ENCODE assay signal across 8 cellular contexts in genomic region chr12:28872654-28873268, GRCh38.
DNase-seq lines count a peak whose midpoint lies in the region; ATAC-seq and TF ChIP-seq lines count a peak whose summit lies in the region.

No MANE protein-coding gene starts in this region.

- no peak overlapping the region for H3K4me3 Mint-ChIP-seq in activated T-helper 2 cell treated with anti-CD3 and anti-CD28 coated beads, Interferon-gamma antibody, Interleukin-2, Interleukin-4, amounts not matched to agents 10 μg/mL and 5 μg/mL and 100 μg/mL, durations not matched to agents 14 hours and 24 hours and 36 hours (ENCODE audit: low read depth)

- no peak for TF ChIP-seq POLR2A in right lobe of liver (IDR thresholded peaks at IDR 0.05)

- H3K27me3 Mint-ChIP-seq in activated T-helper 2 cell treated with anti-CD3 and anti-CD28 coated beads, Interferon-gamma antibody, Interleukin-2, Interleukin-4, amounts not matched to agents 10 μg/mL and 5 μg/mL and 100 μg/mL, durations not matched to agents 14 hours and 24 hours and 36 hours (ENCODE audit: low read depth) = no peaks in the 10 kb centered on the region

- in situ Hi-C loops in GM13976 (cut with MboI; ENCODE audit: low sequenced_read_pairs, unreplicated experiment) = no loop called here

- H3K9me3 ChIP-seq in NT2/D1 (ENCODE audit: insufficient read depth, low read length) = no peaks in the 10 kb centered on the region
- H3K9me3 ChIP-seq in colonic mucosa = no peaks in the 10 kb centered on the region
- H3K9me3 ChIP-seq in right lobe of liver = no peaks in the 10 kb centered on the region

- DNase-seq in AG09309 (ENCODE audit: low read depth) (no peak), GM13976 (ENCODE audit: low spot score) (peak; percentile 33), HS-27A (ENCODE audit: low read depth) (peak; percentile 58), NT2/D1 (ENCODE audit: low read depth, low spot score) (peak; percentile 90), colonic mucosa (peak; percentile 42), right lobe of liver (peak in 2 of 3 donors; percentile 16 to 53)
- DNase-seq in activated T-helper 2 cell treated with anti-CD3 and anti-CD28 coated beads, Interferon-gamma antibody, Interleukin-2, Interleukin-4, amounts not matched to agents 10 μg/mL and 5 μg/mL and 100 μg/mL, durations not matched to agents 14 hours and 24 hours and 36 hours (ENCODE audit: low spot score) = no peak

- H3K4me1 ChIP-seq in NT2/D1 (ENCODE audit: insufficient read depth, insufficient read length) = no peaks in the 10 kb centered on the region
- no peaks in the 10 kb centered on the region for H3K4me1 ChIP-seq in colonic mucosa
- H3K4me1 ChIP-seq in right lobe of liver = no peaks in the 10 kb centered on the region

- no peak overlapping the region for H3K4me3 ChIP-seq in AG09309 (ENCODE audit: control insufficient read depth, low read depth, low read length)
- no peak overlapping the region for H3K4me3 ChIP-seq in NT2/D1 (ENCODE audit: insufficient read length, low read depth)
- H3K4me3 ChIP-seq in colonic mucosa = no peak overlapping the region
- H3K4me3 ChIP-seq in right lobe of liver = no peak overlapping the region

- H3K27ac ChIP-seq in colonic mucosa (no peak overlapping the region), right lobe of liver (no peak overlapping the region)

- H3K36me3 ChIP-seq in NT2/D1 (ENCODE audit: insufficient read depth, insufficient read length, low read length) = no peaks in the 10 kb centered on the region
- no peaks in the 10 kb centered on the region for H3K36me3 ChIP-seq in colonic mucosa
- no peaks in the 10 kb centered on the region for H3K36me3 ChIP-seq in right lobe of liver

- TF ChIP-seq CTCF in AG09309 (IDR thresholded peaks at IDR 0.05; ENCODE audit: control insufficient read depth, insufficient read depth, low read depth, low read length, missing control alignments) = peak; percentile 87
- peak; percentile 66 for TF ChIP-seq CTCF in GM13976 (IDR thresholded peaks at IDR 0.05; ENCODE audit: borderline replicate concordance, control extremely low read depth, extremely low read depth, insufficient read depth, missing control alignments)
- peak; percentile 45 for TF ChIP-seq CTCF in colonic mucosa (IDR thresholded peaks at IDR 0.05)
- peak; percentile 52 to 68 (median 60) for TF ChIP-seq CTCF in right lobe of liver (IDR thresholded peaks at IDR 0.05)

- WGBS in right lobe of liver (ENCODE audit: insufficient coverage, low coverage, low lambda C conversion rate, missing lambda C conversion rate) = 26% methylated on average over 5 of the region's 7 CpGs

- H3K4me1 Mint-ChIP-seq in activated T-helper 2 cell treated with anti-CD3 and anti-CD28 coated beads, Interferon-gamma antibody, Interleukin-2, Interleukin-4, amounts not matched to agents 10 μg/mL and 5 μg/mL and 100 μg/mL, durations not matched to agents 14 hours and 24 hours and 36 hours (ENCODE audit: low read depth) = no peaks in the 10 kb centered on the region

- H3K9ac ChIP-seq in NT2/D1 (ENCODE audit: insufficient read length, low read depth) = no peak overlapping the region
- no peak overlapping the region for H3K9ac ChIP-seq in colonic mucosa (ENCODE audit: low read depth in 2 of 2, low read length in 2 of 2)

- H3K9me3 Mint-ChIP-seq in activated T-helper 2 cell treated with anti-CD3 and anti-CD28 coated beads, Interferon-gamma antibody, Interleukin-2, Interleukin-4, amounts not matched to agents 10 μg/mL and 5 μg/mL and 100 μg/mL, durations not matched to agents 14 hours and 24 hours and 36 hours = no peaks in the 10 kb centered on the region

- ATAC-seq in right lobe of liver = peak; percentile 71 to 77 (median 73)
- ATAC-seq in GM21447 (IDR thresholded peaks at IDR 0.05; ENCODE audit: unreplicated experiment) = no peak

- H3K36me3 Mint-ChIP-seq in activated T-helper 2 cell treated with anti-CD3 and anti-CD28 coated beads, Interferon-gamma antibody, Interleukin-2, Interleukin-4, amounts not matched to agents 10 μg/mL and 5 μg/mL and 100 μg/mL, durations not matched to agents 14 hours and 24 hours and 36 hours (ENCODE audit: low read depth) = no peaks in the 10 kb centered on the region

- intact Hi-C loops in colonic mucosa (cut with DNase I) = no loop called here
- intact Hi-C loops in right lobe of liver (cut with DNase I) = no loop called here
- intact Hi-C loops in activated T-helper 2 cell treated with anti-CD3 and anti-CD28 coated beads, Interferon-gamma antibody, Interleukin-2, Interleukin-4, amounts not matched to agents 10 μg/mL and 5 μg/mL and 100 μg/mL, durations not matched to agents 14 hours and 24 hours and 36 hours (cut with micrococcal nuclease) = loop anchor here (10.0 kb wide), 2 partner anchors 908 to 1138 kb away; no protein-coding TSS in a partner anchor

- H3K27me3 ChIP-seq in NT2/D1 (ENCODE audit: insufficient read depth, insufficient read length) (no peaks in the 10 kb centered on the region), colonic mucosa (no peaks in the 10 kb centered on the region), right lobe of liver (no peaks in the 10 kb centered on the region)

- no peak overlapping the region for H3K27ac Mint-ChIP-seq in activated T-helper 2 cell treated with anti-CD3 and anti-CD28 coated beads, Interferon-gamma antibody, Interleukin-2, Interleukin-4, amounts not matched to agents 10 μg/mL and 5 μg/mL and 100 μg/mL, durations not matched to agents 14 hours and 24 hours and 36 hours

Comparison
In these comparisons a context has a peak if more than half of its experiments do, and no peak if none do; other contexts are left out.
1. DNase-seq: peak in GM13976 (single experiment), HS-27A (single experiment), NT2/D1 (single experiment), colonic mucosa (single experiment) and right lobe of liver (2 of 3); none in AG09309 (single experiment) and activated T-helper 2 cell treated with anti-CD3 and anti-CD28 coated beads, Interferon-gamma antibody, Interleukin-2, Interleukin-4, amounts not matched to agents 10 μg/mL and 5 μg/mL and 100 μg/mL, durations not matched to agents 14 hours and 24 hours and 36 hours (single experiment).
2. Peak in every context shown above with its lines, with median percentiles within 50 percentile points of each other: CTCF ChIP-seq.